In the genomic region with DNA sequence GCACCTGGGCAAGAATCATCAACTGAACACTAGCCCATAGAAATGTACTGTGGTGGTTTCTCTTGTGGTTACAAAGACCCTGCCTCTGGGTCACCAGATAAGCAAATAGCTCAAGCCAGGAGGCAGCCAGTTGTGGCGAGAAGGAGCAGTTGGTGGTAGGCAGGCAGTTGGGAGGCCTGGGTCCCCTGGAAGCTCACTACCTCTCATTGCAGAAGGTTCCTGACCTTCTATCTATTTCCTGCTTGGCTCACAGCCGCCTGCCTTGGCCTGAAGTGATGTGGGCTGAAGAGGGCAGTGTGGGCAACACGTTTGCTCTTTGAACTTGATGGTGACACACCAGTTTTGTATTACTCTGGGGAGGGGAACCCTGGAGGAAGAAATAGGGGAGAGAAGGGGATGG, we compare ENCODE assay signal across 1 cellular context.
TF ChIP-seq lines count a peak whose summit lies in the region.

No MANE protein-coding gene starts in this region.

TF ChIP-seq in HepG2, 621 proteins besides CTCF, POLR2A, EP300 and RAD21 (continued from another document and continues in another):
- TF ChIP-seq, protein P1, sequence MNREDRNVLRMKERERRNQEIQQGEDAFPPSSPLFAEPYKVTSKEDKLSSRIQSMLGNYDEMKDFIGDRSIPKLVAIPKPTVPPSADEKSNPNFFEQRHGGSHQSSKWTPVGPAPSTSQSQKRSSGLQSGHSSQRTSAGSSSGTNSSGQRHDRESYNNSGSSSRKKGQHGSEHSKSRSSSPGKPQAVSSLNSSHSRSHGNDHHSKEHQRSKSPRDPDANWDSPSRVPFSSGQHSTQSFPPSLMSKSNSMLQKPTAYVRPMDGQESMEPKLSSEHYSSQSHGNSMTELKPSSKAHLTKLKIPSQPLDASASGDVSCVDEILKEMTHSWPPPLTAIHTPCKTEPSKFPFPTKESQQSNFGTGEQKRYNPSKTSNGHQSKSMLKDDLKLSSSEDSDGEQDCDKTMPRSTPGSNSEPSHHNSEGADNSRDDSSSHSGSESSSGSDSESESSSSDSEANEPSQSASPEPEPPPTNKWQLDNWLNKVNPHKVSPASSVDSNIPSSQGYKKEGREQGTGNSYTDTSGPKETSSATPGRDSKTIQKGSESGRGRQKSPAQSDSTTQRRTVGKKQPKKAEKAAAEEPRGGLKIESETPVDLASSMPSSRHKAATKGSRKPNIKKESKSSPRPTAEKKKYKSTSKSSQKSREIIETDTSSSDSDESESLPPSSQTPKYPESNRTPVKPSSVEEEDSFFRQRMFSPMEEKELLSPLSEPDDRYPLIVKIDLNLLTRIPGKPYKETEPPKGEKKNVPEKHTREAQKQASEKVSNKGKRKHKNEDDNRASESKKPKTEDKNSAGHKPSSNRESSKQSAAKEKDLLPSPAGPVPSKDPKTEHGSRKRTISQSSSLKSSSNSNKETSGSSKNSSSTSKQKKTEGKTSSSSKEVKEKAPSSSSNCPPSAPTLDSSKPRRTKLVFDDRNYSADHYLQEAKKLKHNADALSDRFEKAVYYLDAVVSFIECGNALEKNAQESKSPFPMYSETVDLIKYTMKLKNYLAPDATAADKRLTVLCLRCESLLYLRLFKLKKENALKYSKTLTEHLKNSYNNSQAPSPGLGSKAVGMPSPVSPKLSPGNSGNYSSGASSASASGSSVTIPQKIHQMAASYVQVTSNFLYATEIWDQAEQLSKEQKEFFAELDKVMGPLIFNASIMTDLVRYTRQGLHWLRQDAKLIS (CRISPR knock-in tag; IDR thresholded peaks at IDR 0.05), result no peak
- no peak for TF ChIP-seq CBX1 (IDR thresholded peaks at IDR 0.05; ENCODE audit: low read depth)
- no peak for TF ChIP-seq ETV5 (CRISPR knock-in tag; IDR thresholded peaks at IDR 0.05; ENCODE audit: borderline replicate concordance)
- TF ChIP-seq HOXA3 (CRISPR knock-in tag; IDR thresholded peaks at IDR 0.05), result no peak; the same call in 1 of the 2 replicates
- TF ChIP-seq SKI (IDR thresholded peaks at IDR 0.05; ENCODE audit: partially characterized antibody), result no peak
- no peak for TF ChIP-seq ZFAT (CRISPR knock-in tag; conservative IDR thresholded peaks at IDR 0.05)
- no peak for TF ChIP-seq SP4 (CRISPR knock-in tag; IDR thresholded peaks at IDR 0.05)
- TF ChIP-seq, protein P2, sequence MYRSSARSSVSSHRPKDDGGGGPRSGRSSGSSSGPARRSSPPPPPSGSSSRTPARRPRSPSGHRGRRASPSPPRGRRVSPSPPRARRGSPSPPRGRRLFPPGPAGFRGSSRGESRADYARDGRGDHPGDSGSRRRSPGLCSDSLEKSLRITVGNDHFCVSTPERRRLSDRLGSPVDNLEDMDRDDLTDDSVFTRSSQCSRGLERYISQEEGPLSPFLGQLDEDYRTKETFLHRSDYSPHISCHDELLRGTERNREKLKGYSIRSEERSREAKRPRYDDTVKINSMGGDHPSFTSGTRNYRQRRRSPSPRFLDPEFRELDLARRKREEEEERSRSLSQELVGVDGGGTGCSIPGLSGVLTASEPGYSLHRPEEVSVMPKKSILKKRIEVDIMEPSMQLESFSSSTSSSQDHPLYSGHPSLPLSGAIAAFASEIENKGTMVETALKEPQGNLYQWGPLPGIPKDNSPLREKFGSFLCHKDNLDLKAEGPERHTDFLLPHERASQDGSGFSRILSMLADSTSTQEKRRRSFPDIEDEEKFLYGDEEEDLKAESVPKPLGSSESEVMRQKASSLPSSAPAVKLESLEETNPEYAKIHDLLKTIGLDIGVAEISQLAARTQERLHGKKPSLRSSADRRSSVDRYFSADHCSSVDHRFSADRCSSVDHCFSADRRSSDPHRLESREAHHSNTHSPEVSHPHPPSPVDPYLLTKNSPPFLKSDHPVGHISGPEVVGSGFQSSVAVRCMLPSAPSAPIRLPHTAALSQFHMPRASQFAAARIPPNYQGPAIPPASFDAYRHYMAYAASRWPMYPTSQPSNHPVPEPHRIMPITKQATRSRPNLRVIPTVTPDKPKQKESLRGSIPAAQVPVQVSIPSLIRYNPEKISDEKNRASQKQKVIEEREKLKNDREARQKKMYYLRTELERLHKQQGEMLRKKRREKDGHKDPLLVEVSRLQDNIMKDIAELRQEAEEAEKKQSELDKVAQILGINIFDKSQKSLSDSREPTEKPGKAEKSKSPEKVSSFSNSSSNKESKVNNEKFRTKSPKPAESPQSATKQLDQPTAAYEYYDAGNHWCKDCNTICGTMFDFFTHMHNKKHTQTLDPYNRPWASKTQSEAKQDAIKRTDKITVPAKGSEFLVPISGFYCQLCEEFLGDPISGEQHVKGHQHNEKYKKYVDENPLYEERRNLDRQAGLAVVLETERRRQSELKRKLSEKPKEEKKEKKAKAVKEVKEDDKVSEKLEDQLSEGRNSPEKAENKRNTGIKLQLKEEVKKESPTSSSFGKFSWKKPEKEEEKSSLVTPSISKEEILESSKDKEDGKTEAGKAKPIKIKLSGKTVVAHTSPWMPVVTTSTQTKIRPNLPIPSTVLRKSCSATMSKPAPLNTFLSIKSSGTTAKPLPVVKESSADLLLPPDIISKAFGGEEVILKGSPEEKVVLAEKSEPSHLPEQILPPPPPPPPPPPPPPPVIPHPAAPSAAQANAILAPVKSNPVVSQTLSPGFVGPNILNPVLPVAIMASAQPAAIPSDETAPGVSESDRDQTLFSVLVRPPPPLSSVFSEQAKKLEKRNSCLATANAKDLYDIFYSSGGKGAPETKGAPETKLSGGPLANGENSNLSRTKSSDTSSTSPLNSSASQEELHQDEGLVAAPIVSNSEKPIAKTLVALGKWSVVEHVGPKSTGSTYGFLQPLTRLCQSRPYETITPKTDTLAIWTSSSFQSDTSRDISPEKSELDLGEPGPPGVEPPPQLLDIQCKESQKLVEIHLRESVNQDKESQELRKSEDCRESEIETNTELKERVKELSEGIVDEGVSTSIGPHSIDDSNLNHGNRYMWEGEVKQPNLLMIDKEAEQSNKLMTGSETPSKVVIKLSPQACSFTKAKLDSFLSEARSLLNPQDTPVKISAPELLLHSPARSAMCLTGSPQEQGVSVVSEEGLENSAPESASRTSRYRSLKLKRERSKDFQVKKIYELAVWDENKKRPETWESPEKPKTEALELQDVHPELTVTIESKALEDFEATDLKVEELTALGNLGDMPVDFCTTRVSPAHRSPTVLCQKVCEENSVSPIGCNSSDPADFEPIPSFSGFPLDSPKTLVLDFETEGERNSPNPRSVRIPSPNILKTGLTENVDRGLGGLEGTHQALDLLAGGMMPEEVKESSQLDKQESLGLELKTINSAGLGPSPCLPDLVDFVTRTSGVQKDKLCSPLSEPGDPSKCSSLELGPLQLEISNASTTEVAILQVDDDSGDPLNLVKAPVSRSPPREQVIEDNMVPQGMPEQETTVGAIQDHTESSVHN (CRISPR knock-in tag; IDR thresholded peaks at IDR 0.05), result no peak
- no peak for TF ChIP-seq TBX3 (IDR thresholded peaks at IDR 0.05; ENCODE audit: borderline replicate concordance)
- TF ChIP-seq XRCC5 (optimal IDR thresholded peaks at IDR 0.05; ENCODE audit: low read length), result peak; percentile 75
- TF ChIP-seq ZNF282 (IDR thresholded peaks at IDR 0.05; ENCODE audit: partially characterized antibody), result no peak
- TF ChIP-seq, protein P3, sequence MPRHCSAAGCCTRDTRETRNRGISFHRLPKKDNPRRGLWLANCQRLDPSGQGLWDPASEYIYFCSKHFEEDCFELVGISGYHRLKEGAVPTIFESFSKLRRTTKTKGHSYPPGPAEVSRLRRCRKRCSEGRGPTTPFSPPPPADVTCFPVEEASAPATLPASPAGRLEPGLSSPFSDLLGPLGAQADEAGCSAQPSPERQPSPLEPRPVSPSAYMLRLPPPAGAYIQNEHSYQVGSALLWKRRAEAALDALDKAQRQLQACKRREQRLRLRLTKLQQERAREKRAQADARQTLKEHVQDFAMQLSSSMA (CRISPR knock-in tag; IDR thresholded peaks at IDR 0.05), result 0 out of 2 replicates have a peak, but pooled peaks have one; percentile 63
- TF ChIP-seq STAG1 (CRISPR knock-in tag; IDR thresholded peaks at IDR 0.05), result peak; percentile 60
- TF ChIP-seq LCORL (IDR thresholded peaks at IDR 0.05), result no peak
- TF ChIP-seq LCORL (CRISPR knock-in tag; IDR thresholded peaks at IDR 0.05), result no peak
- TF ChIP-seq ZFP90 (CRISPR knock-in tag; IDR thresholded peaks at IDR 0.05; ENCODE audit: borderline replicate concordance), result 0 out of 2 replicates have a peak, but pooled peaks have one; percentile 55
- TF ChIP-seq ZNF644 (CRISPR knock-in tag; IDR thresholded peaks at IDR 0.05; ENCODE audit: low read depth), result no peak
- TF ChIP-seq, protein P4, sequence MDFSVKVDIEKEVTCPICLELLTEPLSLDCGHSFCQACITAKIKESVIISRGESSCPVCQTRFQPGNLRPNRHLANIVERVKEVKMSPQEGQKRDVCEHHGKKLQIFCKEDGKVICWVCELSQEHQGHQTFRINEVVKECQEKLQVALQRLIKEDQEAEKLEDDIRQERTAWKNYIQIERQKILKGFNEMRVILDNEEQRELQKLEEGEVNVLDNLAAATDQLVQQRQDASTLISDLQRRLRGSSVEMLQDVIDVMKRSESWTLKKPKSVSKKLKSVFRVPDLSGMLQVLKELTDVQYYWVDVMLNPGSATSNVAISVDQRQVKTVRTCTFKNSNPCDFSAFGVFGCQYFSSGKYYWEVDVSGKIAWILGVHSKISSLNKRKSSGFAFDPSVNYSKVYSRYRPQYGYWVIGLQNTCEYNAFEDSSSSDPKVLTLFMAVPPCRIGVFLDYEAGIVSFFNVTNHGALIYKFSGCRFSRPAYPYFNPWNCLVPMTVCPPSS (IDR thresholded peaks at IDR 0.05), result no peak
- TF ChIP-seq ZNF598 (CRISPR knock-in tag; IDR thresholded peaks at IDR 0.05; ENCODE audit: borderline replicate concordance), result no peak
- TF ChIP-seq, protein P5, sequence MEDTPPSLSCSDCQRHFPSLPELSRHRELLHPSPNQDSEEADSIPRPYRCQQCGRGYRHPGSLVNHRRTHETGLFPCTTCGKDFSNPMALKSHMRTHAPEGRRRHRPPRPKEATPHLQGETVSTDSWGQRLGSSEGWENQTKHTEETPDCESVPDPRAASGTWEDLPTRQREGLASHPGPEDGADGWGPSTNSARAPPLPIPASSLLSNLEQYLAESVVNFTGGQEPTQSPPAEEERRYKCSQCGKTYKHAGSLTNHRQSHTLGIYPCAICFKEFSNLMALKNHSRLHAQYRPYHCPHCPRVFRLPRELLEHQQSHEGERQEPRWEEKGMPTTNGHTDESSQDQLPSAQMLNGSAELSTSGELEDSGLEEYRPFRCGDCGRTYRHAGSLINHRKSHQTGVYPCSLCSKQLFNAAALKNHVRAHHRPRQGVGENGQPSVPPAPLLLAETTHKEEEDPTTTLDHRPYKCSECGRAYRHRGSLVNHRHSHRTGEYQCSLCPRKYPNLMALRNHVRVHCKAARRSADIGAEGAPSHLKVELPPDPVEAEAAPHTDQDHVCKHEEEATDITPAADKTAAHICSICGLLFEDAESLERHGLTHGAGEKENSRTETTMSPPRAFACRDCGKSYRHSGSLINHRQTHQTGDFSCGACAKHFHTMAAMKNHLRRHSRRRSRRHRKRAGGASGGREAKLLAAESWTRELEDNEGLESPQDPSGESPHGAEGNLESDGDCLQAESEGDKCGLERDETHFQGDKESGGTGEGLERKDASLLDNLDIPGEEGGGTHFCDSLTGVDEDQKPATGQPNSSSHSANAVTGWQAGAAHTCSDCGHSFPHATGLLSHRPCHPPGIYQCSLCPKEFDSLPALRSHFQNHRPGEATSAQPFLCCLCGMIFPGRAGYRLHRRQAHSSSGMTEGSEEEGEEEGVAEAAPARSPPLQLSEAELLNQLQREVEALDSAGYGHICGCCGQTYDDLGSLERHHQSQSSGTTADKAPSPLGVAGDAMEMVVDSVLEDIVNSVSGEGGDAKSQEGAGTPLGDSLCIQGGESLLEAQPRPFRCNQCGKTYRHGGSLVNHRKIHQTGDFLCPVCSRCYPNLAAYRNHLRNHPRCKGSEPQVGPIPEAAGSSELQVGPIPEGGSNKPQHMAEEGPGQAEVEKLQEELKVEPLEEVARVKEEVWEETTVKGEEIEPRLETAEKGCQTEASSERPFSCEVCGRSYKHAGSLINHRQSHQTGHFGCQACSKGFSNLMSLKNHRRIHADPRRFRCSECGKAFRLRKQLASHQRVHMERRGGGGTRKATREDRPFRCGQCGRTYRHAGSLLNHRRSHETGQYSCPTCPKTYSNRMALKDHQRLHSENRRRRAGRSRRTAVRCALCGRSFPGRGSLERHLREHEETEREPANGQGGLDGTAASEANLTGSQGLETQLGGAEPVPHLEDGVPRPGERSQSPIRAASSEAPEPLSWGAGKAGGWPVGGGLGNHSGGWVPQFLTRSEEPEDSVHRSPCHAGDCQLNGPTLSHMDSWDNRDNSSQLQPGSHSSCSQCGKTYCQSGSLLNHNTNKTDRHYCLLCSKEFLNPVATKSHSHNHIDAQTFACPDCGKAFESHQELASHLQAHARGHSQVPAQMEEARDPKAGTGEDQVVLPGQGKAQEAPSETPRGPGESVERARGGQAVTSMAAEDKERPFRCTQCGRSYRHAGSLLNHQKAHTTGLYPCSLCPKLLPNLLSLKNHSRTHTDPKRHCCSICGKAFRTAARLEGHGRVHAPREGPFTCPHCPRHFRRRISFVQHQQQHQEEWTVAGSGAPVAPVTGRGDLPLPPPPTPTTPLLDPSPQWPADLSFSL (CRISPR knock-in tag; IDR thresholded peaks at IDR 0.05), result no peak
- TF ChIP-seq GATAD1 (CRISPR knock-in tag; IDR thresholded peaks at IDR 0.05), result no peak
- TF ChIP-seq, protein P6, sequence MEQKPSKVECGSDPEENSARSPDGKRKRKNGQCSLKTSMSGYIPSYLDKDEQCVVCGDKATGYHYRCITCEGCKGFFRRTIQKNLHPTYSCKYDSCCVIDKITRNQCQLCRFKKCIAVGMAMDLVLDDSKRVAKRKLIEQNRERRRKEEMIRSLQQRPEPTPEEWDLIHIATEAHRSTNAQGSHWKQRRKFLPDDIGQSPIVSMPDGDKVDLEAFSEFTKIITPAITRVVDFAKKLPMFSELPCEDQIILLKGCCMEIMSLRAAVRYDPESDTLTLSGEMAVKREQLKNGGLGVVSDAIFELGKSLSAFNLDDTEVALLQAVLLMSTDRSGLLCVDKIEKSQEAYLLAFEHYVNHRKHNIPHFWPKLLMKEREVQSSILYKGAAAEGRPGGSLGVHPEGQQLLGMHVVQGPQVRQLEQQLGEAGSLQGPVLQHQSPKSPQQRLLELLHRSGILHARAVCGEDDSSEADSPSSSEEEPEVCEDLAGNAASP (CRISPR knock-in tag; IDR thresholded peaks at IDR 0.05; ENCODE audit: borderline replicate concordance), result 0 out of 2 replicates have a peak, but pooled peaks have one; percentile 31
- TF ChIP-seq ZFP37 (CRISPR knock-in tag; IDR thresholded peaks at IDR 0.05; ENCODE audit: borderline replicate concordance), result no peak
- TF ChIP-seq TGIF2 (CRISPR knock-in tag; IDR thresholded peaks at IDR 0.05), result no peak
- no peak for TF ChIP-seq ZNF274 (CRISPR knock-in tag; IDR thresholded peaks at IDR 0.05)
- TF ChIP-seq, protein P7, sequence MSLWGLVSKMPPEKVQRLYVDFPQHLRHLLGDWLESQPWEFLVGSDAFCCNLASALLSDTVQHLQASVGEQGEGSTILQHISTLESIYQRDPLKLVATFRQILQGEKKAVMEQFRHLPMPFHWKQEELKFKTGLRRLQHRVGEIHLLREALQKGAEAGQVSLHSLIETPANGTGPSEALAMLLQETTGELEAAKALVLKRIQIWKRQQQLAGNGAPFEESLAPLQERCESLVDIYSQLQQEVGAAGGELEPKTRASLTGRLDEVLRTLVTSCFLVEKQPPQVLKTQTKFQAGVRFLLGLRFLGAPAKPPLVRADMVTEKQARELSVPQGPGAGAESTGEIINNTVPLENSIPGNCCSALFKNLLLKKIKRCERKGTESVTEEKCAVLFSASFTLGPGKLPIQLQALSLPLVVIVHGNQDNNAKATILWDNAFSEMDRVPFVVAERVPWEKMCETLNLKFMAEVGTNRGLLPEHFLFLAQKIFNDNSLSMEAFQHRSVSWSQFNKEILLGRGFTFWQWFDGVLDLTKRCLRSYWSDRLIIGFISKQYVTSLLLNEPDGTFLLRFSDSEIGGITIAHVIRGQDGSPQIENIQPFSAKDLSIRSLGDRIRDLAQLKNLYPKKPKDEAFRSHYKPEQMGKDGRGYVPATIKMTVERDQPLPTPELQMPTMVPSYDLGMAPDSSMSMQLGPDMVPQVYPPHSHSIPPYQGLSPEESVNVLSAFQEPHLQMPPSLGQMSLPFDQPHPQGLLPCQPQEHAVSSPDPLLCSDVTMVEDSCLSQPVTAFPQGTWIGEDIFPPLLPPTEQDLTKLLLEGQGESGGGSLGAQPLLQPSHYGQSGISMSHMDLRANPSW (CRISPR knock-in tag; IDR thresholded peaks at IDR 0.05; ENCODE audit: borderline replicate concordance), result no peak
- no peak for TF ChIP-seq ZNF317 (CRISPR knock-in tag; IDR thresholded peaks at IDR 0.05)
- peak; percentile 49; the same call in 1 of the 2 replicates for TF ChIP-seq ZMAT3 (CRISPR knock-in tag; conservative IDR thresholded peaks at IDR 0.05)
